ENCODE assay signal across 9 cellular contexts in genomic region chr9:78210841-78211301, GRCh38. TPM values are rescaled to one million over a fixed set of nuclear protein-coding genes. Genes with fewer than 3 reads are reported as not detected.
A peak's percentile ranks its signal among the peaks of the same experiment; 100 is the strongest.
DNase-seq lines count a peak whose midpoint lies in the region; ATAC-seq, FAIRE-seq and TF ChIP-seq lines count a peak whose summit lies in the region.
"Had no signal": no experiment of that assay in that cellular context is flagged by ENCODE, and none has a peak within 500 bp of the region (broad histone marks: within the 10 kb centered on the region; RNA-seq: fewer than 3 reads in every experiment).

No MANE protein-coding gene starts in this region.

- CTCF ChIA-PET in GM12878 (lab: Yijun Ruan, JAX), result interaction anchor here (0.8 to 1.5 kb wide), 7 partner anchors 10 to 176 kb away, joined by 3 to 7 read pairs (median 3); no protein-coding TSS in a partner anchor

- no peaks in the 10 kb centered on the region for H3K9me3 ChIP-seq in GM12878 (replicated peaks; ENCODE audit: control insufficient read depth, insufficient read depth, low read length)

- no peak for TF ChIP-seq POLR2A in GM12878 (IDR thresholded peaks at IDR 0.05; ENCODE audit: low read depth, low read length)

- in situ Hi-C loops in GM12878 (cut with MboI), result no loop called here

- no peaks in the 10 kb centered on the region; a peak in 1 of 4 replicates for H3K27me3 ChIP-seq in GM12878 (replicated peaks in 1 of 2; ENCODE audit: control insufficient read depth in 2 of 2, insufficient read depth in 2 of 2, low read length in 1 of 2)

- no peaks in the 10 kb centered on the region for H3K79me2 ChIP-seq in GM12878 (ENCODE audit: control insufficient read depth, insufficient read depth, low read length)

- no peak for TF ChIP-seq CTCF in GM12878 (IDR thresholded peaks at IDR 0.05 in 2 of 3, conservative IDR thresholded peaks at IDR 0.05 in 1 of 3; ENCODE audit: control insufficient read depth in 2 of 3, extremely low read depth in 1 of 3, insufficient read depth in 1 of 3, low read depth in 3 of 3, low read length in 3 of 3)

- FAIRE-seq in GM12878 (lab: Jason Lieb, UNC) (peak; percentile 81), RCC 7860 (lab: Jason Lieb, UNC) (no peak)

- WGBS in GM12878 (ENCODE audit: insufficient coverage, insufficient replicate concordance, low lambda C conversion rate, missing lambda C conversion rate), result 5% methylated on average over 4 of the region's 4 CpGs

- peak; percentile 77 for DNase-seq in GM12878 (ENCODE audit: low read depth, low spot score)
- no peak for DNase-seq in RCC 7860 (ENCODE audit: low spot score)
- DNase-seq in HCEC 1CT, result no peak
- DNase-seq in NCI-H526 treated with DMSO at 0.1 percent for 48 hours (lab: John Stamatoyannopoulos, UW), result no peak
- DNase-seq in NCI-H2196 treated with DMSO at 0.1 percent for 48 hours (lab: John Stamatoyannopoulos, UW; ENCODE audit: unreplicated experiment), result no peak
- DNase-seq: NCI-H510A treated with DMSO at 0.1 percent for 48 hours had no signal

- H3K4me3 ChIP-seq in GM12878, result no peak overlapping the region

- TF ChIP-seq RAD21 in GM12878 (IDR thresholded peaks at IDR 0.05; ENCODE audit: insufficient read depth, low read depth, low read length), result no peak

- no peaks in the 10 kb centered on the region for H4K20me1 ChIP-seq in GM12878 (ENCODE audit: control insufficient read depth, insufficient read depth)

- no TSS peak for BruUV-seq in GM12878 (replicated peaks; lab: Mats Ljungman, UMichigan)

- POLR2A ChIA-PET in GM12878 (lab: Charles Lee), result no interaction called here

- SMC1A ChIA-PET in GM12878 (lab: Charles Lee; ENCODE audit: uncharacterized antibody, unreplicated experiment), result interaction anchor here (0.6 to 1.5 kb wide), 11 partner anchors 9 to 170 kb away, joined by 3 to 6 read pairs (median 3); no protein-coding TSS in a partner anchor

- ATAC-seq in GM18498 (IDR thresholded peaks at IDR 0.05; ENCODE audit: unreplicated experiment), result peak; percentile 74
- peak; percentile 94 for ATAC-seq in GM21360 (IDR thresholded peaks at IDR 0.05; ENCODE audit: unreplicated experiment)
- ATAC-seq in HG03378 (IDR thresholded peaks at IDR 0.05; ENCODE audit: unreplicated experiment), result peak; percentile 83
- peak; percentile 91 for ATAC-seq in GM12878

- peak overlapping the region; percentile 31 for H3K4me2 ChIP-seq in GM12878 (ENCODE audit: control insufficient read depth, insufficient read depth)

- intact Hi-C loops in GM12878 (cut with micrococcal nuclease; ENCODE audit: unreplicated experiment), result loop anchor here (5.0 to 10.0 kb wide), 4 partner anchors 69 to 206 kb away; no protein-coding TSS in a partner anchor

- RAD21 ChIA-PET in GM12878 (lab: Charles Lee; ENCODE audit: unreplicated experiment), result interaction anchor here (0.7 to 1.9 kb wide), 9 partner anchors 10 to 372 kb away, joined by 3 to 7 read pairs (median 4); no protein-coding TSS in a partner anchor

- H3K9ac ChIP-seq in GM12878 (ENCODE audit: control insufficient read depth, insufficient read depth, low read length), result no peak overlapping the region

- H2AFZ ChIP-seq in GM12878 (ENCODE audit: control insufficient read depth, low read depth, low read length), result no peak overlapping the region

- H3K4me1 ChIP-seq in GM12878 (ENCODE audit: control insufficient read depth, insufficient read depth, low read length), result peaks cover 13% of the 10 kb centered on the region

- peak; percentile 41 to 42; a peak in 2 of 4 replicates for TF ChIP-seq EP300 in GM12878 (IDR thresholded peaks at IDR 0.05; ENCODE audit: borderline replicate concordance in 1 of 2, control insufficient read depth in 1 of 2, low read depth in 2 of 2, low read length in 2 of 2)

- H3K36me3 ChIP-seq in GM12878 (ENCODE audit: control insufficient read depth in 2 of 2, insufficient read depth in 2 of 2, low read length in 1 of 2), result no peaks in the 10 kb centered on the region

- no peak overlapping the region for H3K27ac ChIP-seq in GM12878 (ENCODE audit: control insufficient read depth, insufficient read depth)

TF ChIP-seq in GM12878, 131 proteins besides CTCF, POLR2A, EP300 and RAD21 (continues in another document):
- TF ChIP-seq SPI1 (IDR thresholded peaks at IDR 0.05; ENCODE audit: borderline replicate concordance, insufficient read depth, low read depth, low read length), result peak; percentile 85
- TF ChIP-seq PAX5 (IDR thresholded peaks at IDR 0.05; ENCODE audit: borderline replicate concordance, low read depth, low read length), result peak; percentile 94
- peak; percentile 75 for TF ChIP-seq EED (IDR thresholded peaks at IDR 0.05; ENCODE audit: low read depth)
- no peak for TF ChIP-seq TARDBP (IDR thresholded peaks at IDR 0.05; ENCODE audit: borderline replicate concordance)
- TF ChIP-seq CEBPZ (IDR thresholded peaks at IDR 0.05; ENCODE audit: low read depth, low read length), result no peak
- TF ChIP-seq WRNIP1 (IDR thresholded peaks at IDR 0.05; ENCODE audit: borderline replicate concordance, low read depth, low read length), result no peak
- TF ChIP-seq SKIL (IDR thresholded peaks at IDR 0.05; ENCODE audit: low read depth, poor library complexity, severe bottlenecking), result peak; percentile 65
- no peak for TF ChIP-seq ZNF622 (IDR thresholded peaks at IDR 0.05)

RNA-seq across cellular contexts. Expression of gene CEP78, which starts 25.0 kb away (rescaled TPM):
- 91.0 and 98.8 TPM in 2 replicates for total RNA-seq in GM12878 (2013; cell fraction: nucleolus; rRNA removed)
- total RNA-seq in GM12878 (2014; rRNA removed), result 32.7 and 44.9 TPM in 2 replicates
- total RNA-seq in GM12878 (2014; rRNA removed; fragmentation: Illumina TruSeq; extraction: Trizol), result 27.5 and 28.1 TPM in 2 replicates
- 32.3 and 33.8 TPM in 2 replicates for total RNA-seq in GM12878 (2021)
- polyA plus RNA-seq in GM12878 (2011; ENCODE audit: low read depth), result 6.3 TPM
- polyA plus RNA-seq in GM12878 (2011; rRNA removed), result 28.0 and 47.6 TPM in 2 replicates
- polyA plus RNA-seq in GM12878 (2011; cell fraction: cytosol; rRNA removed), result 10.6 and 11.3 TPM in 2 replicates
- polyA plus RNA-seq in GM12878 (2011; cell fraction: nucleus; rRNA removed), result 31.7 and 33.1 TPM in 2 replicates
- polyA plus RNA-seq in GM12878 (2012), result 9.4 and 11.0 TPM in 2 replicates
- polyA plus RNA-seq in GM12878 (2014; fragmentation: Illumina TruSeq; extraction: Trizol), result 27.7 and 30.6 TPM in 2 replicates
- polyA plus RNA-seq in GM12878 (2014; fragmentation: Nextera tagmentation; extraction: Ambion mirVana), result 1 to 10 TPM; 4.1 to 9.7 TPM
- 18.4 and 23.1 TPM in 2 replicates for polyA plus RNA-seq in GM12878 (2014; rRNA removed)
- polyA plus RNA-seq in GM12878 (2016; fragmentation: Nextera tagmentation; extraction: Ambion mirVana), result 10 to 100 TPM; 28.5 to 28.7 TPM
- 17.8 and 20.8 TPM in 2 replicates for polyA minus RNA-seq in GM12878 (2011; rRNA and poly(A)+ RNA removed)
- 8.3 and 10.0 TPM in 2 replicates for polyA minus RNA-seq in GM12878 (2011; cell fraction: cytosol; rRNA and poly(A)+ RNA removed)
- 15.4 and 25.4 TPM in 2 replicates for polyA minus RNA-seq in GM12878 (2011; cell fraction: nucleus; rRNA and poly(A)+ RNA removed)
